ENCODE assay signal across 14 cellular contexts in the genomic region with DNA sequence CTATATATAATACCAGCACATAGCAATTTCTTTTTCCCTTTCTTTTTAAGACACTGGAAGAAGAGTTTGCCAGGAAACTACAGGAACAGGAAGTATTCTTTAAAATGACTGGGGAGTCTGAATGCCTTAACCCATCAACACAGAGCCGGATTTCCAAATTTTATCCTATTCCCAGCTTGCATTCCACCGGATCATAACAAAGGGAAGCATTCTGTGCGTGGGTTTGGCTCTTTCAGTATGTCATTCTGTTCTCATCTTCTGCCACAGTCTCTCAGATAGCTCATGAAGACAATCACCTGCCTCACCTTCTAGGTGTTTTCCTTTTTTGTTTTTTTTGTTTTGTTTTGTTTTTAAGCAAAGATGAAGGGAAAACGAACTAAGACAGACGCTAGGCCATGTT. TPM values are rescaled to one million over a fixed set of nuclear protein-coding genes. Genes with fewer than 3 reads are reported as not detected.
DNase-seq lines count a peak whose midpoint lies in the region; TF ChIP-seq lines count a peak whose summit lies in the region.
"Had no signal": no experiment of that assay in that cellular context is flagged by ENCODE, and none has a peak within 500 bp of the region (broad histone marks: within the 10 kb centered on the region; RNA-seq: fewer than 3 reads in every experiment).

No MANE protein-coding gene starts in this region.

- H3K4me1 ChIP-seq in neutrophil (ENCODE audit: control insufficient read depth in 1 of 2, insufficient read depth in 1 of 2, low read depth in 1 of 2, low read length in 1 of 2) = peaks cover 19 to 29% of the 10 kb centered on the region in 2 experiments
- H3K4me1 ChIP-seq: HAP-1 had no signal

- no peaks in the 10 kb centered on the region for H3K9me3 ChIP-seq in neutrophil
- H3K9me3 ChIP-seq: HAP-1 had no signal

- H3K4me3 Mint-ChIP-seq in endothelial cell (ENCODE audit: unreplicated experiment) = no peak overlapping the region
- H3K4me3 Mint-ChIP-seq: CD4-positive, alpha-beta T cell had no signal

- no peaks in the 10 kb centered on the region for H3K27me3 ChIP-seq in neutrophil

- DNase-seq in caudate nucleus (lab: John Stamatoyannopoulos, UW) (peak in 4 of 61 donors; percentile 27 to 62 (median 50)), endothelial cell (ENCODE audit: low spot score) (no peak), superior temporal gyrus (ENCODE audit: extremely low spot score) (peak; percentile 61), NCI-H2196 treated with DMSO at 0.1 percent for 48 hours (lab: John Stamatoyannopoulos, UW; ENCODE audit: unreplicated experiment) (no peak), nucleus accumbens (lab: John Stamatoyannopoulos, UW) (no peak), Kasumi-1 (lab: John Stamatoyannopoulos, UW) (no peak)
- DNase-seq: ACHN; CD4-positive, alpha-beta T cell; DMS79 treated with DMSO at 0.1 percent for 48 hours; GF-D8; GM23248 had no signal

- H3K9me3 Mint-ChIP-seq in endothelial cell (ENCODE audit: unreplicated experiment) = no peaks in the 10 kb centered on the region
- H3K9me3 Mint-ChIP-seq: CD4-positive, alpha-beta T cell had no signal

- peaks cover 3% of the 10 kb centered on the region for H3K27me3 Mint-ChIP-seq in endothelial cell (ENCODE audit: unreplicated experiment)
- H3K27me3 Mint-ChIP-seq: CD4-positive, alpha-beta T cell had no signal

- no peak overlapping the region for H3K4me3 ChIP-seq in neutrophil (ENCODE audit: low read depth in 1 of 2, low read length in 1 of 2)
- H3K4me3 ChIP-seq: GM23248, HAP-1 had no signal

- peaks cover 32% of the 10 kb centered on the region for H3K36me3 Mint-ChIP-seq in endothelial cell (ENCODE audit: low read depth, unreplicated experiment)

- TF ChIP-seq CTCF in endothelial cell (IDR thresholded peaks at IDR 0.05; ENCODE audit: unreplicated experiment) (no peak), neutrophil (IDR thresholded peaks at IDR 0.05) (no peak)

- H3K27ac ChIP-seq in caudate nucleus (ENCODE audit: low read depth, low read length) = peak overlapping the region; percentile 40
- H3K27ac ChIP-seq in neutrophil = peak overlapping the region; percentile 66
- H3K27ac ChIP-seq: C4-2B, GM23248 had no signal

- H3K27ac Mint-ChIP-seq in endothelial cell (ENCODE audit: unreplicated experiment) = peak overlapping the region; percentile 96
- H3K27ac Mint-ChIP-seq: CD4-positive, alpha-beta T cell had no signal

- H3K36me3 ChIP-seq in neutrophil = peaks cover 85% of the 10 kb centered on the region

- peaks cover 37% of the 10 kb centered on the region for H3K4me1 Mint-ChIP-seq in endothelial cell (ENCODE audit: unreplicated experiment)

RNA-seq across cellular contexts. Expression of a gene that starts 58.6 kb away (rescaled TPM):
- total RNA-seq in endothelial cell (ENCODE audit: unreplicated experiment) = 30.8 TPM
